ENCODE assay signal across 8 cellular contexts in the genomic region with DNA sequence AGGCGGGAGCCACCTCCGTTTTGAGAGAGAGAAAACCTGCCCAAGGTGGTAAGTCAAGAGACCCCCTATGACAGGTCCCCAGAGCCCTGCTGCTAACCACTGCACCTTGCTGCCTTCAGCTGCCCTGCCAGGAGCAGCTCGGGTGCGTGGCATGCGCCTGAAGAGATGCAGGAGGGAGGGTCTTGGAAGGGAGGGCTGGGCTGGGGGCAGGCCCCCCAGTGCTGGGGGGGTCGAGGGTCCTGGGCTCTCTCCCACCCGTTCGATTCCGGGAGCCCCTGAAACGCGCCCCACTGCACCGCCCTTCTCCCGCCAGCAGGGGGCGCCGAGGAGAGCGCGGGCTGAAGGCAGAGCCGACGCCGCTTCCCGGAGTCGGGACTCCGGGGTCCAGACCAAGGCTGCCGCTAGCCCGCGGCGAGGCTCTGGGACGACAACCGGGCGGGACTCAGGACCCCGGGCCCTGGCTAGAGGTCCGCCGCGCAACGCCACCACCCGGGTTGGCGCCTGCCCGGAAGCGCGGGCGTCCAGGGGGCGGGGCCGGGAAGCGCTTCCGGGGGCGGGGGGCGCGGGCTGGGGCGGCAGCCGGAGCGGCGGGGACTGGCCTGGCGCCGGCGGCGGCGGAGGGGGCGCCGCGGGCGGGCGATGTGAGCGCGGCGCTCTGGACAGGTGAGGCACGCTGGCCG. TPM values are rescaled to one million over a fixed set of nuclear protein-coding genes. Genes with fewer than 3 reads are reported as not detected.
DNase-seq lines count a peak whose midpoint lies in the region; ATAC-seq and TF ChIP-seq lines count a peak whose summit lies in the region.

Gene ZBTB34 (plus strand): TSS at position 563 of the 680 bp plus-strand sequence. CDS start 18,761 bp downstream, outside the sequence.

- H3K9me3 ChIP-seq in HUES6 (ENCODE audit: control insufficient read depth, insufficient read depth, low read depth, low read length), result no peaks in the 10 kb centered on the region

- peak within 1 kb of the TSS; percentile 78 for H3K9ac ChIP-seq in HUES6 (ENCODE audit: low read length)

- H3K27me3 Mint-ChIP-seq in activated naive CD4-positive, alpha-beta T cell treated with anti-CD3 and anti-CD28 coated beads, Interleukin-2, amount 50 U/mL, for 24 hours, result no peaks in the 10 kb centered on the region
- H3K27me3 Mint-ChIP-seq in type B pancreatic cell, result peaks cover 26% of the 10 kb centered on the region

- H3K4me1 ChIP-seq in HUES6 (ENCODE audit: control insufficient read depth, insufficient read depth, low read length), result peaks cover 21% of the 10 kb centered on the region

- TF ChIP-seq CTCF in type B pancreatic cell (conservative IDR thresholded peaks at IDR 0.05), result peak; percentile 100

- peak within 1 kb of the TSS; percentile 83 for H3K27ac Mint-ChIP-seq in activated naive CD4-positive, alpha-beta T cell treated with anti-CD3 and anti-CD28 coated beads, Interleukin-2, amount 50 U/mL, for 24 hours
- peak within 1 kb of the TSS; percentile 94 for H3K27ac Mint-ChIP-seq in type B pancreatic cell

- no peaks in the 10 kb centered on the region for H3K9me3 Mint-ChIP-seq in activated naive CD4-positive, alpha-beta T cell treated with anti-CD3 and anti-CD28 coated beads, Interleukin-2, amount 50 U/mL, for 24 hours
- H3K9me3 Mint-ChIP-seq in type B pancreatic cell, result no peaks in the 10 kb centered on the region

- peak within 1 kb of the TSS; percentile 93 for H3K4me3 ChIP-seq in HUES6 (ENCODE audit: low read depth, low read length)

- no peaks in the 10 kb centered on the region for H3K36me3 Mint-ChIP-seq in activated naive CD4-positive, alpha-beta T cell treated with anti-CD3 and anti-CD28 coated beads, Interleukin-2, amount 50 U/mL, for 24 hours
- peaks cover 4% of the 10 kb centered on the region for H3K36me3 Mint-ChIP-seq in type B pancreatic cell

- no peaks in the 10 kb centered on the region for H3K27me3 ChIP-seq in HUES6 (ENCODE audit: control insufficient read depth, insufficient read depth, low read length)

- DNase-seq in DMS79 (lab: John Stamatoyannopoulos, UW) (peak; percentile 32), SK-N-DZ (ENCODE audit: low spot score) (peak; percentile 70), Right ventricle myocardium superior (peak; percentile 80), posterior cingulate gyrus (peak; percentile 42 to 95 (median 65)), type B pancreatic cell (ENCODE audit: extremely low spot score, unreplicated experiment) (peak; percentile 84)

- intact Hi-C loops in Right ventricle myocardium superior (cut with DNase I) (no loop called here), posterior cingulate gyrus (cut with DNase I) (loop anchor here (1.0 to 2.0 kb wide), 2 partner anchors 54 to 55 kb away; partner anchors contain the start of genes RALGPS1 and ZBTB43)

- H3K4me1 Mint-ChIP-seq in activated naive CD4-positive, alpha-beta T cell treated with anti-CD3 and anti-CD28 coated beads, Interleukin-2, amount 50 U/mL, for 24 hours, result peaks cover 27% of the 10 kb centered on the region
- peaks cover 18% of the 10 kb centered on the region for H3K4me1 Mint-ChIP-seq in type B pancreatic cell (ENCODE audit: unreplicated experiment)

- ATAC-seq in GM21367 (IDR thresholded peaks at IDR 0.05; ENCODE audit: unreplicated experiment) (peak; percentile 42), Right ventricle myocardium superior (ENCODE audit: poor library complexity) (peak; percentile 89)

- H3K27ac ChIP-seq in HUES6 (ENCODE audit: low read depth, low read length), result peak within 1 kb of the TSS; percentile 71; the same call in 1 of the 2 replicates

- H3K4me3 Mint-ChIP-seq in activated naive CD4-positive, alpha-beta T cell treated with anti-CD3 and anti-CD28 coated beads, Interleukin-2, amount 50 U/mL, for 24 hours, result peak within 1 kb of the TSS; percentile 86
- H3K4me3 Mint-ChIP-seq in type B pancreatic cell, result peak within 1 kb of the TSS; percentile 96

- peaks cover 11% of the 10 kb centered on the region for H3K36me3 ChIP-seq in HUES6 (ENCODE audit: control insufficient read depth, insufficient read depth, low read length)

RNA-seq across cellular contexts. Expression of gene ZBTB34, which starts in this region (rescaled TPM):
- polyA plus RNA-seq in SK-N-DZ (2014; cell fraction: cytosol; rRNA removed), result 8.3 and 8.8 TPM in 2 replicates
- 4.3 and 7.5 TPM in 2 replicates for polyA plus RNA-seq in SK-N-DZ (2014; cell fraction: nucleus; rRNA removed)
- total RNA-seq in Right ventricle myocardium superior (5.5 TPM), type B pancreatic cell (ENCODE audit: low replicate concordance) (19.7 and 20.2 TPM in 2 replicates)

Comparison
In these comparisons a context has a peak if more than half of its experiments do, and no peak if none do; other contexts are left out.
1. Peak in every context shown above with its lines: DNase-seq, ATAC-seq, H3K4me3 ChIP-seq and H3K27ac ChIP-seq.
2. DNase-seq: peak in every context shown above with its lines; median percentile 84 in type B pancreatic cell; 80 in Right ventricle myocardium superior; 70 in SK-N-DZ; 65 in posterior cingulate gyrus; 32 in DMS79.